In genomic region chr12:92404921-92405320, GRCh38 we compare ENCODE assay signal across 16 cellular contexts.
DNase-seq lines count a peak whose midpoint lies in the region; ATAC-seq and TF ChIP-seq lines count a peak whose summit lies in the region.
"Had no signal": no experiment of that assay in that cellular context is flagged by ENCODE, and none has a peak within 500 bp of the region (broad histone marks: within the 10 kb centered on the region; RNA-seq: fewer than 3 reads in every experiment).

No MANE protein-coding gene starts in this region.

- no peak overlapping the region for H3K23ac ChIP-seq in trophoblast cell (ENCODE audit: low read length)

- TF ChIP-seq POLR2A in upper lobe of left lung (IDR thresholded peaks at IDR 0.05): no peak

- H3K9me2 ChIP-seq in OCI-LY1 (ENCODE audit: low read depth, low read length): no peaks in the 10 kb centered on the region

- H3K9ac ChIP-seq in OCI-LY1 (ENCODE audit: low read length): no peak overlapping the region
- no peak overlapping the region for H3K9ac ChIP-seq in trophoblast cell (ENCODE audit: low read length)
- H3K9ac ChIP-seq: parathyroid adenoma had no signal

- no peak overlapping the region for H4K12ac ChIP-seq in trophoblast cell (ENCODE audit: low read depth, low read length)

- H3K4me2 ChIP-seq in OCI-LY1 (ENCODE audit: low read length) (no peak overlapping the region), trophoblast cell (ENCODE audit: low read length) (no peak overlapping the region)

- no peak for DNase-seq in activated T-cell treated with anti-CD3 and anti-CD28 coated beads, Interleukin-2, amount 50 U/mL, for 24 hours
- DNase-seq in activated T-cell treated with anti-CD3 and anti-CD28 coated beads, Interleukin-2, amount 50 U/mL, for 1 hour: no peak
- DNase-seq in activated naive CD8-positive, alpha-beta T cell treated with anti-CD3 and anti-CD28 coated beads for 36 hours: no peak
- DNase-seq in trophoblast cell: peak; percentile 33 to 70
- DNase-seq in H7: no peak
- no peak for DNase-seq in upper lobe of left lung
- DNase-seq: activated CD4-positive, alpha-beta T cell treated with anti-CD3 and anti-CD28 coated beads, Interleukin-2, amount 50 U/mL, for 48 hours; foreskin melanocyte; GDM1; KBM-7 had no signal

- H3K4me1 Mint-ChIP-seq in activated T-cell treated with anti-CD3 and anti-CD28 coated beads, Interleukin-2, amount 50 U/mL, for 24 hours (ENCODE audit: low read depth): peaks cover 86% of the 10 kb centered on the region
- peaks cover 69% of the 10 kb centered on the region for H3K4me1 Mint-ChIP-seq in activated naive CD8-positive, alpha-beta T cell treated with anti-CD3 and anti-CD28 coated beads for 36 hours

- H3F3A ChIP-seq in OCI-LY1 (ENCODE audit: insufficient read depth, low read length): no peaks in the 10 kb centered on the region

- peaks cover 17% of the 10 kb centered on the region for H3K36me3 Mint-ChIP-seq in activated T-cell treated with anti-CD3 and anti-CD28 coated beads, Interleukin-2, amount 50 U/mL, for 24 hours (ENCODE audit: low read depth)
- H3K36me3 Mint-ChIP-seq in activated naive CD8-positive, alpha-beta T cell treated with anti-CD3 and anti-CD28 coated beads for 36 hours: peaks cover 23% of the 10 kb centered on the region

- H3K27me3 ChIP-seq in OCI-LY1 (ENCODE audit: insufficient read depth, low read length) (no peaks in the 10 kb centered on the region), trophoblast cell (ENCODE audit: insufficient read depth, low read length) (no peaks in the 10 kb centered on the region), H7 (ENCODE audit: control insufficient read depth, insufficient read depth, low read length) (no peaks in the 10 kb centered on the region), upper lobe of left lung (no peaks in the 10 kb centered on the region)

- H2AFZ ChIP-seq in OCI-LY1 (ENCODE audit: low read length) (no peak overlapping the region), trophoblast cell (ENCODE audit: insufficient read depth, low read length, poor library complexity) (no peak overlapping the region)
- H2AFZ ChIP-seq: parathyroid adenoma had no signal

- H4K8ac ChIP-seq in trophoblast cell (ENCODE audit: low read depth, low read length): no peak overlapping the region

- H3K4ac ChIP-seq in trophoblast cell (ENCODE audit: low read depth, low read length): no peak overlapping the region

- H3K9me3 ChIP-seq in OCI-LY1 (ENCODE audit: low read length) (no peaks in the 10 kb centered on the region), trophoblast cell (ENCODE audit: insufficient read depth, low read depth, low read length) (no peaks in the 10 kb centered on the region), upper lobe of left lung (no peaks in the 10 kb centered on the region)

- no peak for TF ChIP-seq CTCF in OCI-LY1 (IDR thresholded peaks at IDR 0.05; ENCODE audit: low read length)
- TF ChIP-seq CTCF in upper lobe of left lung (IDR thresholded peaks at IDR 0.05): no peak

- H4K20me1 ChIP-seq in OCI-LY1 (ENCODE audit: insufficient read depth, low read length): no peaks in the 10 kb centered on the region

- H3K9me3 Mint-ChIP-seq in activated T-cell treated with anti-CD3 and anti-CD28 coated beads, Interleukin-2, amount 50 U/mL, for 24 hours: peaks cover 10% of the 10 kb centered on the region
- H3K9me3 Mint-ChIP-seq in activated naive CD8-positive, alpha-beta T cell treated with anti-CD3 and anti-CD28 coated beads for 36 hours: peaks cover 16% of the 10 kb centered on the region

- no peak overlapping the region for H3K18ac ChIP-seq in trophoblast cell (ENCODE audit: low read length)

- no peak for TF ChIP-seq EP300 in upper lobe of left lung (IDR thresholded peaks at IDR 0.05)

- no peak overlapping the region for H2BK12ac ChIP-seq in trophoblast cell (ENCODE audit: low read length)

- H3K4me3 ChIP-seq in OCI-LY1 (ENCODE audit: low read depth, low read length, poor library complexity, severe bottlenecking) (no peak overlapping the region), trophoblast cell (ENCODE audit: low read depth, low read length) (no peak overlapping the region), H7 (ENCODE audit: insufficient read depth, low read depth, low read length) (no peak overlapping the region), upper lobe of left lung (no peak overlapping the region)
- H3K4me3 ChIP-seq: skin epidermis had no signal

- H3K27me3 Mint-ChIP-seq in activated T-cell treated with anti-CD3 and anti-CD28 coated beads, Interleukin-2, amount 50 U/mL, for 24 hours: no peaks in the 10 kb centered on the region
- H3K27me3 Mint-ChIP-seq in activated naive CD8-positive, alpha-beta T cell treated with anti-CD3 and anti-CD28 coated beads for 36 hours: no peaks in the 10 kb centered on the region

- peaks cover 74% of the 10 kb centered on the region for H3K4me1 ChIP-seq in OCI-LY1 (ENCODE audit: insufficient read depth, low read length, severe bottlenecking)
- no peaks in the 10 kb centered on the region for H3K4me1 ChIP-seq in trophoblast cell (ENCODE audit: control insufficient read depth in 1 of 2, insufficient read depth in 2 of 2, low read length in 2 of 2)
- H3K4me1 ChIP-seq in upper lobe of left lung: no peaks in the 10 kb centered on the region

- H3K14ac ChIP-seq in trophoblast cell (ENCODE audit: low read length): no peak overlapping the region

- peak overlapping the region; percentile 71 for H3K4me3 Mint-ChIP-seq in activated T-cell treated with anti-CD3 and anti-CD28 coated beads, Interleukin-2, amount 50 U/mL, for 24 hours
- peak overlapping the region; percentile 70 for H3K4me3 Mint-ChIP-seq in activated naive CD8-positive, alpha-beta T cell treated with anti-CD3 and anti-CD28 coated beads for 36 hours

- no peak overlapping the region for H4K91ac ChIP-seq in trophoblast cell (ENCODE audit: low read depth, low read length)

- H2AK5ac ChIP-seq in trophoblast cell (ENCODE audit: low read length): no peak overlapping the region

- no peak overlapping the region for H2BK120ac ChIP-seq in trophoblast cell (ENCODE audit: insufficient read depth, low read length, poor library complexity)

- H3K27ac ChIP-seq in OCI-LY1 (ENCODE audit: low read depth, low read length, poor library complexity, severe bottlenecking) (peak overlapping the region; percentile 85), trophoblast cell (ENCODE audit: low read depth, low read length) (no peak overlapping the region), upper lobe of left lung (no peak overlapping the region)
- H3K27ac ChIP-seq: parathyroid adenoma had no signal

- peak overlapping the region; percentile 93 for H3K27ac Mint-ChIP-seq in activated T-cell treated with anti-CD3 and anti-CD28 coated beads, Interleukin-2, amount 50 U/mL, for 24 hours
- H3K27ac Mint-ChIP-seq in activated naive CD8-positive, alpha-beta T cell treated with anti-CD3 and anti-CD28 coated beads for 36 hours: peak overlapping the region; percentile 98

- no peaks in the 10 kb centered on the region for H3K36me3 ChIP-seq in OCI-LY1 (ENCODE audit: insufficient read depth, low read length)
- H3K36me3 ChIP-seq in trophoblast cell (ENCODE audit: control insufficient read depth in 1 of 2, insufficient read depth in 2 of 2, low read length in 2 of 2): no peaks in the 10 kb centered on the region
- H3K36me3 ChIP-seq in H7 (replicated peaks; ENCODE audit: control insufficient read depth, insufficient read depth, low read length): no peaks in the 10 kb centered on the region
- H3K36me3 ChIP-seq in upper lobe of left lung: no peaks in the 10 kb centered on the region

- no peak for ATAC-seq in HG03045 (IDR thresholded peaks at IDR 0.05; ENCODE audit: unreplicated experiment)
- no peak for ATAC-seq in upper lobe of left lung (ENCODE audit: low FRiP score in 2 of 2)
- ATAC-seq: left lobe of liver, Right ventricle myocardium inferior had no signal

- no peaks in the 10 kb centered on the region for H3K79me1 ChIP-seq in trophoblast cell (ENCODE audit: low read length)

- WGBS in trophoblast cell (ENCODE audit: extremely low coverage, insufficient coverage, insufficient read length): no CpG with 5 or more reads among the region's 1 CpG
- WGBS in upper lobe of left lung, 2 donors: 94 to 100% methylated on average over 1 of the region's 1 CpG

- H3K79me2 ChIP-seq in OCI-LY1 (ENCODE audit: insufficient read depth, low read length) (no peaks in the 10 kb centered on the region), trophoblast cell (ENCODE audit: control insufficient read depth, insufficient read depth, low read length, poor library complexity) (no peaks in the 10 kb centered on the region)
- H3K79me2 ChIP-seq: parathyroid adenoma had no signal

- H2BK5ac ChIP-seq in trophoblast cell (ENCODE audit: low read depth, low read length, poor library complexity): no peak overlapping the region

Comparison
In these comparisons a context has a peak if more than half of its experiments do, and no peak if none do; other contexts are left out.
1. DNase-seq: peak in trophoblast cell (2 of 2); none in activated T-cell treated with anti-CD3 and anti-CD28 coated beads, Interleukin-2, amount 50 U/mL, for 24 hours (single experiment), activated T-cell treated with anti-CD3 and anti-CD28 coated beads, Interleukin-2, amount 50 U/mL, for 1 hour (single experiment), activated naive CD8-positive, alpha-beta T cell treated with anti-CD3 and anti-CD28 coated beads for 36 hours (single experiment), H7 (single experiment) and upper lobe of left lung (0 of 2).